In the genomic region with DNA sequence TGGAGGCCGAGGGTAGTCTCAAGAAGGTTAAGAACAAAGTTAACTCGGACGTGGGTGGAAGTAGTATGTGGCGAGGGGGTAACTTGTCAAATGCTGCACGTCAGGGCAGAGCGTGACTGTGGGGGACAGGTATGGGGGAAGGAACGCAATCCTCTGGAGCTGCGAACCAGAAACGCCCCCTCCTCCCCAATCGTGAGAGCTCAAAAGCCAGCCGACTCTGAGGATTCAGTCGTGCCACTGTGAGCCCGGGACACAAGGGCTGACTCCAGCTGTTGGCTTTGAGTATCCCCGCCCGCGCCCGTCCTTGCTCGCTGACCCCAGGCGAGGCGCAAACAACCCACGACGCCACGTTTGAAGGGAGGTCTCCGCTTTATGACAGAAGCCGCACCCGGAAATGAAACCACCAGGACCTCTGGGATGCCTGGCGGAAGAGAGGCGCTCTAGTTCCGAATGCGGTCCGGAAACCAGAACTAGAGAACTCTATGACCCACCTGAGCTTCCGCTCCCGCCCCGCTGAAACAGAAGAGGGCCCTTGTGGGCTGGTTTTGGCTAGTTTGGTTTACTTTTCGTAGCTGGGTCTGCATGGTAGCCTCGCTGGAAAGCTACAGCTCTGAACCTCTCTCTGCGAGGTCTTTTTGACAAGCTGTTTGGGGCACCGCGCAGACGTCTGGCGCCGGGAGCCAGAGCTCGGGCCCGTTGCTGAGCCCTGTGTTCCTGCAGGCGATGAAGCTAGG, we compare ENCODE assay signal across 8 cellular contexts. TPM values are rescaled to one million over a fixed set of nuclear protein-coding genes. Genes with fewer than 3 reads are reported as not detected.
DNase-seq lines count a peak whose midpoint lies in the region; ATAC-seq and TF ChIP-seq lines count a peak whose summit lies in the region.

A gene (minus strand): TSS at position 377 of the 734 bp plus-strand sequence. CDS start 550 bp downstream, outside the sequence.

- peak within 1 kb of the TSS; percentile 89 to 95 for H3K27ac ChIP-seq in right atrium auricular region
- peak within 1 kb of the TSS; percentile 73 to 79 for H3K27ac ChIP-seq in prostate gland
- peak within 1 kb of the TSS; percentile 79 for H3K27ac ChIP-seq in urinary bladder (ENCODE audit: low read depth)

- H3K9me3 ChIP-seq in right atrium auricular region (no peaks in the 10 kb centered on the region), prostate gland (no peaks in the 10 kb centered on the region)

- H3K4me1 ChIP-seq in right atrium auricular region = peaks cover 0 to 18% of the 10 kb centered on the region in 2 donors
- no peaks in the 10 kb centered on the region for H3K4me1 ChIP-seq in prostate gland (replicated peaks)
- H3K4me1 ChIP-seq in urinary bladder (ENCODE audit: insufficient read depth) = no peaks in the 10 kb centered on the region

- under 1% methylated on average over 45 of the region's 45 CpGs for WGBS in prostate gland
- WGBS in urinary bladder = under 1% methylated on average over 45 of the region's 45 CpGs

- H3K4me3 ChIP-seq in right atrium auricular region (peak within 1 kb of the TSS; percentile 61 to 72), prostate gland (peak within 1 kb of the TSS; percentile 57 to 58), urinary bladder (ENCODE audit: low read depth, low read length) (peak within 1 kb of the TSS; percentile 78)

- intact Hi-C loops in prostate gland (cut with DNase I) = loop anchor here (1.0 to 5.0 kb wide), 2 partner anchors 9 to 1321 kb away; a partner anchor contains a TSS

- H3K27me3 ChIP-seq in right atrium auricular region (no peaks in the 10 kb centered on the region), prostate gland (replicated peaks; ENCODE audit: insufficient read depth) (no peaks in the 10 kb centered on the region)

- peak; percentile 76 for ATAC-seq in HG02840 (IDR thresholded peaks at IDR 0.05; ENCODE audit: low FRiP score, unreplicated experiment)

- peaks cover 13% of the 10 kb centered on the region for H3K36me3 ChIP-seq in right atrium auricular region
- H3K36me3 ChIP-seq in prostate gland = no peaks in the 10 kb centered on the region
- peaks cover 1% of the 10 kb centered on the region for H3K36me3 ChIP-seq in urinary bladder (ENCODE audit: insufficient read depth)

- TF ChIP-seq POLR2A in GM10847 (IDR thresholded peaks at IDR 0.05; ENCODE audit: extremely low read depth, insufficient read length) (peak; percentile 67), prostate gland (IDR thresholded peaks at IDR 0.05) (peak; percentile 57)

- DNase-seq in NCI-H146 treated with DMSO at 0.1 percent for 48 hours (lab: John Stamatoyannopoulos, UW; ENCODE audit: unreplicated experiment) = peak; percentile 84
- peak; percentile 69 to 91 (median 84) for DNase-seq in T-helper 1 cell
- peak; percentile 47 to 96 (median 90) for DNase-seq in amygdala (lab: John Stamatoyannopoulos, UW)
- DNase-seq in right atrium auricular region (ENCODE audit: low spot score) = peak; percentile 89
- DNase-seq in prostate gland (ENCODE audit: low spot score) = peak; percentile 88

- TF ChIP-seq CTCF in right atrium auricular region (IDR thresholded peaks at IDR 0.05) = no peak
- peak in 2 of 4 experiments; percentile 11 to 35 for TF ChIP-seq CTCF in prostate gland (IDR thresholded peaks at IDR 0.05)

RNA-seq across cellular contexts. Expression of the gene that starts here (rescaled TPM):
- total RNA-seq in right atrium auricular region (1 to 10 TPM; 8.7 to 8.9 TPM), prostate gland (10 to 100 TPM in 1 of 2 donors, 1 to 10 TPM in 1; 9.4 to 11.6 TPM), urinary bladder (5.8 TPM)
- 6.3 TPM for polyA plus RNA-seq in urinary bladder

Comparison
In these comparisons a context has a peak if more than half of its experiments do, and no peak if none do; other contexts are left out.
1. Peak in every context shown above with its lines: DNase-seq, ATAC-seq, H3K4me3 ChIP-seq and H3K27ac ChIP-seq.